ENCODE assay signal across 8 cellular contexts in the genomic region with DNA sequence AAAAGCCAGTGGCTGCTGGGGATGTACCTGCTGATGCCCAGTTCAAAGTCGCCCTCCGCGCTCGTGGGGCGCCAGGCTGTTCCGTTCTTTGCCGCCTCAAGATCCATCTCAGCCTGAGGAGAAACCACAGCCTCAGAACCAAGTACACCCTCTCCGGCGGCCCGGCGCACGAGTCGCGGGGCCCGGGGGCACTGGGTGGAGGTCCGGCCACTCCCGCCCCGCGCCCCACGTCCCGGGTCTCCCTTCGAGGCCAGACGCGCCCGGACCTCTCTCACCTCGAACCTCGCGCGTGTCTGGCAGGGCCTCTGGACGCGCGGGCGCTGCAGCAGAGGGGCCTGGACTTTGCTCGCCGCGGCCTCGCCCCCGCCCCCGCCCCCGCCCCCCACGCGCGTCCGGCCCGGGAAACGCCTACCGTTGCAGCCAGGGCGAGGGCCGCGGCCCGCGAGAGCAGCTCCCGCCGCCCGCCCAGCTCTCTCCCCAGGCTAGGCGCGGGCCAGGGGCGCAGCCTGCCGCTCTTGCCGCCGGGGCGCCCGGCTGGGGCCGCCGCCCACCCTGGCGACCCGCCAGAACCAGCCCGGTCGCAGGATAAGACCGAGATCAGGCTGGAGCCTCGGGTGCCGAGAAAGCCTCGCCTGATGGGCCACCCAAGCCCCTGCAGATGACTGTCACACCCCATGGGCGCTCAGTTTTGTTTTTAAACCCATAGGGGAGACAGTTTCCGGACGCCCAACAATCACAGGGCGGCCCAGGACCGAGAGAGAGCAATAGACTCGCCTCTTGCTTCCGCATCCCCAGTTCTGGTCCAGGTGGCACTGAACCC. TPM values are rescaled to one million over a fixed set of nuclear protein-coding genes. Genes with fewer than 3 reads are reported as not detected.
DNase-seq lines count a peak whose midpoint lies in the region; ATAC-seq lines count a peak whose summit lies in the region.

ABCB4 (minus strand) TSS at position 322 of the 820 bp plus-strand sequence; CDS start at position 107, 215 bp downstream.

- no peak within 1 kb of the TSS for H3K27ac Mint-ChIP-seq in activated naive CD4-positive, alpha-beta T cell treated with anti-CD3 and anti-CD28 coated beads, Interleukin-2, amount 50 U/mL, for 24 hours
- H3K27ac Mint-ChIP-seq in activated naive CD4-positive, alpha-beta T cell treated with anti-CD3 and anti-CD28 coated beads, Interleukin-2, amount 50 U/mL, for 72 hours: peak within 1 kb of the TSS in 1 of 2 donors; percentile 24
- peak within 1 kb of the TSS; percentile 36 for H3K27ac Mint-ChIP-seq in stimulated activated effector memory CD8-positive, alpha-beta T cell treated with anti-CD3 and anti-CD28 coated beads, Interleukin-12 subunit alpha, Interleukin-12 subunit beta, amount 100 ng/mL, for 72 hours

- no peaks in the 10 kb centered on the region for H3K36me3 Mint-ChIP-seq in activated naive CD4-positive, alpha-beta T cell treated with anti-CD3 and anti-CD28 coated beads, Interleukin-2, amount 50 U/mL, for 24 hours
- H3K36me3 Mint-ChIP-seq in activated naive CD4-positive, alpha-beta T cell treated with anti-CD3 and anti-CD28 coated beads, Interleukin-2, amount 50 U/mL, for 72 hours: no peaks in the 10 kb centered on the region
- H3K36me3 Mint-ChIP-seq in stimulated activated effector memory CD8-positive, alpha-beta T cell treated with anti-CD3 and anti-CD28 coated beads, Interleukin-12 subunit alpha, Interleukin-12 subunit beta, amount 100 ng/mL, for 72 hours: no peaks in the 10 kb centered on the region

- H3K9me3 Mint-ChIP-seq in activated naive CD4-positive, alpha-beta T cell treated with anti-CD3 and anti-CD28 coated beads, Interleukin-2, amount 50 U/mL, for 24 hours: no peaks in the 10 kb centered on the region
- H3K9me3 Mint-ChIP-seq in activated naive CD4-positive, alpha-beta T cell treated with anti-CD3 and anti-CD28 coated beads, Interleukin-2, amount 50 U/mL, for 72 hours: no peaks in the 10 kb centered on the region
- no peaks in the 10 kb centered on the region for H3K9me3 Mint-ChIP-seq in stimulated activated effector memory CD8-positive, alpha-beta T cell treated with anti-CD3 and anti-CD28 coated beads, Interleukin-12 subunit alpha, Interleukin-12 subunit beta, amount 100 ng/mL, for 72 hours

- H3K4me3 ChIP-seq in iPS-18c (ENCODE audit: insufficient read depth, low read depth, low read length): peak within 1 kb of the TSS; percentile 55

- H3K27me3 Mint-ChIP-seq in activated naive CD4-positive, alpha-beta T cell treated with anti-CD3 and anti-CD28 coated beads, Interleukin-2, amount 50 U/mL, for 24 hours: peaks cover 34% of the 10 kb centered on the region

- peak within 1 kb of the TSS; percentile 51 for H3K4me3 Mint-ChIP-seq in activated naive CD4-positive, alpha-beta T cell treated with anti-CD3 and anti-CD28 coated beads, Interleukin-2, amount 50 U/mL, for 24 hours
- H3K4me3 Mint-ChIP-seq in stimulated activated effector memory CD8-positive, alpha-beta T cell treated with anti-CD3 and anti-CD28 coated beads, Interleukin-12 subunit alpha, Interleukin-12 subunit beta, amount 100 ng/mL, for 72 hours: peak within 1 kb of the TSS; percentile 66

- no peaks in the 10 kb centered on the region for H3K9me3 ChIP-seq in iPS-18c (ENCODE audit: control insufficient read depth, insufficient read depth, low read length)

- DNase-seq in activated naive CD4-positive, alpha-beta T cell treated with Interleukin-2 at 50 U/mL for 16 hours: no peak
- no peak for DNase-seq in activated naive CD4-positive, alpha-beta T cell treated with anti-CD3 and anti-CD28 coated beads, Interleukin-2, amount 50 U/mL, for 72 hours (ENCODE audit: low spot score in 2 of 2)
- peak in 1 of 2 donors; percentile 49 for DNase-seq in stimulated activated effector memory CD8-positive, alpha-beta T cell treated with anti-CD3 and anti-CD28 coated beads, Interleukin-12 subunit alpha, Interleukin-12 subunit beta, amount 100 ng/mL, for 72 hours (ENCODE audit: low spot score in 2 of 2)
- DNase-seq in activated CD4-positive, alpha-beta T cell treated with anti-CD3 and anti-CD28 coated beads for 4 hours: no peak
- no peak for DNase-seq in dedifferentiated amniotic fluid mesenchymal stem cell (ENCODE audit: extremely low spot score)

- peak; percentile 27 for ATAC-seq in HG02885 (IDR thresholded peaks at IDR 0.05; ENCODE audit: poor library complexity, unreplicated experiment)
- ATAC-seq in activated naive CD4-positive, alpha-beta T cell treated with anti-CD3 and anti-CD28 coated beads, Interleukin-2, amount 50 U/mL, for 72 hours: peak; percentile 28 to 52
- peak; percentile 58 for ATAC-seq in stimulated activated effector memory CD8-positive, alpha-beta T cell treated with anti-CD3 and anti-CD28 coated beads, Interleukin-12 subunit alpha, Interleukin-12 subunit beta, amount 100 ng/mL, for 72 hours

- peaks cover 14% of the 10 kb centered on the region for H3K4me1 Mint-ChIP-seq in activated naive CD4-positive, alpha-beta T cell treated with anti-CD3 and anti-CD28 coated beads, Interleukin-2, amount 50 U/mL, for 24 hours
- H3K4me1 Mint-ChIP-seq in stimulated activated effector memory CD8-positive, alpha-beta T cell treated with anti-CD3 and anti-CD28 coated beads, Interleukin-12 subunit alpha, Interleukin-12 subunit beta, amount 100 ng/mL, for 72 hours: peaks cover 12% of the 10 kb centered on the region

RNA-seq across cellular contexts. Expression of gene ABCB4, which starts in this region (rescaled TPM):
- total RNA-seq in activated naive CD4-positive, alpha-beta T cell treated with anti-CD3 and anti-CD28 coated beads, Interleukin-2, amount 50 U/mL, for 72 hours: not detected

Comparison
In these comparisons a context has a peak if more than half of its experiments do, and no peak if none do; other contexts are left out.
1. Peak in ATAC-seq in activated naive CD4-positive, alpha-beta T cell treated with anti-CD3 and anti-CD28 coated beads, Interleukin-2, amount 50 U/mL, for 72 hours; RNA of the gene not detected or under 1 TPM.